ENCODE assay signal across 1 cellular context in the genomic region with DNA sequence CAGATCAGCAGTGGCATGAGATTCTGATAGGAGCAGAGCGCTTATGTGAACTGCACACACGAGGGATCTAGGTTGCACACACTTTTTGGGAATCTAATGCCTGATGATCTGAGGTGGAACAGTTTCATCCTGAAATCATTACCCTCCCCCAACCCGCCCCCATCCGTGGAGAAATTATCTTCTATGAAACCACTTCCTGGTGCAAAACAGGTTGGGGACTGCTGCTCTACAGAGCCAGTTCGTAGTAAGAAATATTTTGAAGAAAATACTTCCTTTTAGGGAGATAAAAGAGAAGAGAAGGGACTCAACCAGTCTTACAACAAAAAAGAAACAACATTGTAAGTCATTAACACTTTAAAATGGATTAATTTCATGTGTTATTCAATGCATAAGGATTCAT.
TF ChIP-seq lines count a peak whose summit lies in the region.

No MANE protein-coding gene starts in this region.

TF ChIP-seq in HepG2, 621 proteins besides CTCF, POLR2A, EP300 and RAD21:
- TF ChIP-seq ZNF430 (CRISPR knock-in tag; IDR thresholded peaks at IDR 0.05) = no peak
- TF ChIP-seq ZNF383 (CRISPR knock-in tag; IDR thresholded peaks at IDR 0.05; ENCODE audit: borderline replicate concordance) = no peak
- no peak for TF ChIP-seq ZNF333 (CRISPR knock-in tag; IDR thresholded peaks at IDR 0.05; ENCODE audit: borderline replicate concordance)
- no peak for TF ChIP-seq ZNF598 (CRISPR knock-in tag; IDR thresholded peaks at IDR 0.05; ENCODE audit: borderline replicate concordance)
- no peak for TF ChIP-seq BCLAF1 (IDR thresholded peaks at IDR 0.05)
- TF ChIP-seq, protein P1, sequence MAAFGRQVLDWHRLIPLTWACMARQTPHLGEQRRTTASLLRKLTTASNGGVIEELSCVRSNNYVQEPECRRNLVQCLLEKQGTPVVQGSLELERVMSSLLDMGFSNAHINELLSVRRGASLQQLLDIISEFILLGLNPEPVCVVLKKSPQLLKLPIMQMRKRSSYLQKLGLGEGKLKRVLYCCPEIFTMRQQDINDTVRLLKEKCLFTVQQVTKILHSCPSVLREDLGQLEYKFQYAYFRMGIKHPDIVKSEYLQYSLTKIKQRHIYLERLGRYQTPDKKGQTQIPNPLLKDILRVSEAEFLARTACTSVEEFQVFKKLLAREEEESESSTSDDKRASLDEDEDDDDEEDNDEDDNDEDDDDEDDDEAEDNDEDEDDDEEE (CRISPR knock-in tag; IDR thresholded peaks at IDR 0.05) = no peak
- no peak for TF ChIP-seq ATF1 (CRISPR knock-in tag; IDR thresholded peaks at IDR 0.05)
